15 cellular contexts compared by ENCODE assay signal in the genomic region with DNA sequence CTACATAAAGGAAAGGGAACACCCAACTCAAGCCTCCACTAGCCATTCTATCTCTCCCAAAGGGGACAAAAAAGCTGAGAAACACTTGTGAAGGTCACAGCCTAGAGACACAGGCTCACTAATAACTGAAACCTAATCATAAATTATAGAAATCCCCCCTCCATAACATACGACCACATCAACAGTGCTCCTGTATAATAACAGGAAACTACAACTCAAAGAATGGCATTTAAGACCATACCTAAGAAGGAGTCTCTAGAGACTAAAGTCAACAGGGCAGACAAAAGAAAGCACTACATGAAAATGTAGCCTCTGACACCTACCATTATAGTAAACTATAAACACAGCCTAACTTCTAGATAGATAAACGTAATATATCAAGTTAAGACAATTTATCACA.
DNase-seq lines count a peak whose midpoint lies in the region; ATAC-seq and TF ChIP-seq lines count a peak whose summit lies in the region.
"Had no signal": no experiment of that assay in that cellular context is flagged by ENCODE, and none has a peak within 500 bp of the region (broad histone marks: within the 10 kb centered on the region; RNA-seq: fewer than 3 reads in every experiment).

No MANE protein-coding gene starts in this region.

- no peak for TF ChIP-seq CTCF in CD8-positive, alpha-beta T cell (IDR thresholded peaks at IDR 0.05)
- no peak for TF ChIP-seq CTCF in mammary epithelial cell (conservative IDR thresholded peaks at IDR 0.05 in 1 of 2, IDR thresholded peaks at IDR 0.05 in 1 of 2; ENCODE audit: extremely low read depth in 1 of 2, insufficient read depth in 1 of 2, low read depth in 1 of 2, low read length in 2 of 2)
- TF ChIP-seq CTCF in progenitor cell of endocrine pancreas (IDR thresholded peaks at IDR 0.05; ENCODE audit: unreplicated experiment) = no peak

- no peaks in the 10 kb centered on the region for H3K9me3 Mint-ChIP-seq in activated CD4-positive, alpha-beta memory T cell treated with anti-CD3 and anti-CD28 coated beads for 36 hours
- no peaks in the 10 kb centered on the region for H3K9me3 Mint-ChIP-seq in activated CD4-positive, alpha-beta memory T cell treated with anti-CD3 and anti-CD28 coated beads, Interleukin-2, amount 10 ng/mL, durations not matched to agents 7 days and 5 days
- no peaks in the 10 kb centered on the region for H3K9me3 Mint-ChIP-seq in CD8-positive, alpha-beta T cell
- H3K9me3 Mint-ChIP-seq in activated CD8-positive, alpha-beta T cell treated with anti-CD3 and anti-CD28 coated beads, Interleukin-2, amount 10 ng/mL, durations not matched to agents 7 days and 5 days (ENCODE audit: insufficient read depth) = no peaks in the 10 kb centered on the region
- peaks cover 0 to 1% (median 0%) of the 10 kb centered on the region in 9 donors for H3K9me3 Mint-ChIP-seq in naive thymus-derived CD8-positive, alpha-beta T cell
- no peaks in the 10 kb centered on the region for H3K9me3 Mint-ChIP-seq in progenitor cell of endocrine pancreas (ENCODE audit: low read depth)
- H3K9me3 Mint-ChIP-seq: CD14-positive monocyte had no signal

- dilution Hi-C loops in mammary epithelial cell (cut with HindIII; ENCODE audit: low sequenced_read_pairs) = no loop called here

- ATAC-seq in CD8-positive, alpha-beta T cell = peak; percentile 16
- no peak for ATAC-seq in activated CD8-positive, alpha-beta T cell treated with anti-CD3 and anti-CD28 coated beads, Interleukin-2, amount 10 ng/mL, durations not matched to agents 7 days and 5 days
- ATAC-seq in naive thymus-derived CD8-positive, alpha-beta T cell = peak; percentile 44 to 63

- H3K4me3 Mint-ChIP-seq in activated CD4-positive, alpha-beta memory T cell treated with anti-CD3 and anti-CD28 coated beads for 36 hours = no peak overlapping the region
- H3K4me3 Mint-ChIP-seq in activated CD4-positive, alpha-beta memory T cell treated with anti-CD3 and anti-CD28 coated beads, Interleukin-2, amount 10 ng/mL, durations not matched to agents 7 days and 5 days = no peak overlapping the region
- H3K4me3 Mint-ChIP-seq in CD8-positive, alpha-beta T cell = peak overlapping the region; percentile 50
- H3K4me3 Mint-ChIP-seq in activated CD8-positive, alpha-beta T cell treated with anti-CD3 and anti-CD28 coated beads, Interleukin-2, amount 10 ng/mL, durations not matched to agents 7 days and 5 days = no peak overlapping the region
- peak overlapping the region; percentile 0 to 72 (median 56) for H3K4me3 Mint-ChIP-seq in naive thymus-derived CD8-positive, alpha-beta T cell
- no peak overlapping the region for H3K4me3 Mint-ChIP-seq in progenitor cell of endocrine pancreas (ENCODE audit: low read depth)
- H3K4me3 Mint-ChIP-seq: CD14-positive monocyte had no signal

- no peaks in the 10 kb centered on the region for H3K27me3 Mint-ChIP-seq in activated CD4-positive, alpha-beta memory T cell treated with anti-CD3 and anti-CD28 coated beads for 36 hours
- H3K27me3 Mint-ChIP-seq in activated CD4-positive, alpha-beta memory T cell treated with anti-CD3 and anti-CD28 coated beads, Interleukin-2, amount 10 ng/mL, durations not matched to agents 7 days and 5 days = no peaks in the 10 kb centered on the region
- no peaks in the 10 kb centered on the region for H3K27me3 Mint-ChIP-seq in CD8-positive, alpha-beta T cell (ENCODE audit: low read depth)
- no peaks in the 10 kb centered on the region for H3K27me3 Mint-ChIP-seq in activated CD8-positive, alpha-beta T cell treated with anti-CD3 and anti-CD28 coated beads, Interleukin-2, amount 10 ng/mL, durations not matched to agents 7 days and 5 days (ENCODE audit: low read depth)
- H3K27me3 Mint-ChIP-seq in naive thymus-derived CD8-positive, alpha-beta T cell = no peaks in the 10 kb centered on the region
- no peaks in the 10 kb centered on the region for H3K27me3 Mint-ChIP-seq in progenitor cell of endocrine pancreas

- H3K4me3 ChIP-seq in CD8-positive, alpha-beta T cell (ENCODE audit: low read depth, low read length) = no peak overlapping the region
- H3K4me3 ChIP-seq in mammary epithelial cell (replicated peaks in 1 of 3; ENCODE audit: insufficient read depth in 1 of 3, low read depth in 2 of 3, low read length in 3 of 3) = no peak overlapping the region

- intact Hi-C loops in activated CD4-positive, alpha-beta memory T cell treated with anti-CD3 and anti-CD28 coated beads for 36 hours (cut with micrococcal nuclease) = no loop called here
- intact Hi-C loops in CD8-positive, alpha-beta T cell (cut with DNase I, micrococcal nuclease) = loop anchor here in 1 of 2 experiments (2.0 kb wide), 1 partner anchor 15 kb away; no protein-coding TSS in a partner anchor
- intact Hi-C loops in mammary epithelial cell (cut with micrococcal nuclease) = no loop called here

- H4K20me1 ChIP-seq in mammary epithelial cell (ENCODE audit: insufficient read depth, low read length) = no peaks in the 10 kb centered on the region

- H3K79me2 ChIP-seq in mammary epithelial cell (ENCODE audit: insufficient read depth, low read length) = no peaks in the 10 kb centered on the region

- peak overlapping the region; percentile 3 for H3K27ac Mint-ChIP-seq in activated CD4-positive, alpha-beta memory T cell treated with anti-CD3 and anti-CD28 coated beads for 36 hours
- no peak overlapping the region for H3K27ac Mint-ChIP-seq in activated CD4-positive, alpha-beta memory T cell treated with anti-CD3 and anti-CD28 coated beads, Interleukin-2, amount 10 ng/mL, durations not matched to agents 7 days and 5 days
- H3K27ac Mint-ChIP-seq in CD8-positive, alpha-beta T cell = peak overlapping the region; percentile 82
- peak overlapping the region; percentile 13 for H3K27ac Mint-ChIP-seq in activated CD8-positive, alpha-beta T cell treated with anti-CD3 and anti-CD28 coated beads, Interleukin-2, amount 10 ng/mL, durations not matched to agents 7 days and 5 days
- H3K27ac Mint-ChIP-seq in naive thymus-derived CD8-positive, alpha-beta T cell = peak overlapping the region; percentile 18 to 94 (median 78)
- H3K27ac Mint-ChIP-seq in progenitor cell of endocrine pancreas = no peak overlapping the region
- H3K27ac Mint-ChIP-seq: CD14-positive monocyte had no signal

- H3K36me3 ChIP-seq in CD8-positive, alpha-beta T cell (ENCODE audit: insufficient read depth, low read length) = peaks cover 4% of the 10 kb centered on the region
- H3K36me3 ChIP-seq in mammary epithelial cell (ENCODE audit: insufficient read depth, low read length) = no peaks in the 10 kb centered on the region

- H3K4me1 Mint-ChIP-seq in activated CD4-positive, alpha-beta memory T cell treated with anti-CD3 and anti-CD28 coated beads for 36 hours (ENCODE audit: low read depth) = peaks cover 71% of the 10 kb centered on the region
- H3K4me1 Mint-ChIP-seq in activated CD4-positive, alpha-beta memory T cell treated with anti-CD3 and anti-CD28 coated beads, Interleukin-2, amount 10 ng/mL, durations not matched to agents 7 days and 5 days = peaks cover 30% of the 10 kb centered on the region
- peaks cover 85% of the 10 kb centered on the region for H3K4me1 Mint-ChIP-seq in CD8-positive, alpha-beta T cell (ENCODE audit: low read depth)
- H3K4me1 Mint-ChIP-seq in activated CD8-positive, alpha-beta T cell treated with anti-CD3 and anti-CD28 coated beads, Interleukin-2, amount 10 ng/mL, durations not matched to agents 7 days and 5 days (ENCODE audit: low read depth) = peaks cover 69% of the 10 kb centered on the region
- H3K4me1 Mint-ChIP-seq in naive thymus-derived CD8-positive, alpha-beta T cell = peaks cover 32 to 80% (median 72%) of the 10 kb centered on the region in 4 donors
- H3K4me1 Mint-ChIP-seq in progenitor cell of endocrine pancreas (ENCODE audit: low read depth) = no peaks in the 10 kb centered on the region
- H3K4me1 Mint-ChIP-seq: CD14-positive monocyte had no signal

- no peaks in the 10 kb centered on the region for H3K9me3 ChIP-seq in CD8-positive, alpha-beta T cell (ENCODE audit: low read length)
- H3K9me3 ChIP-seq in mammary epithelial cell (replicated peaks; ENCODE audit: insufficient read depth, low read length) = no peaks in the 10 kb centered on the region

- H3K9ac ChIP-seq in mammary epithelial cell (ENCODE audit: insufficient read depth, low read length) = no peak overlapping the region

- no peaks in the 10 kb centered on the region for H3K27me3 ChIP-seq in CD8-positive, alpha-beta T cell (ENCODE audit: insufficient read depth, low read length)
- H3K27me3 ChIP-seq in mammary epithelial cell (ENCODE audit: insufficient read depth, low read length) = peaks cover 15% of the 10 kb centered on the region

- POLR2A ChIA-PET in activated CD4-positive, alpha-beta memory T cell treated with anti-CD3 and anti-CD28 coated beads for 36 hours (lab: Charles Lee) = no interaction called here
- POLR2A ChIA-PET in activated CD4-positive, alpha-beta memory T cell treated with anti-CD3 and anti-CD28 coated beads, Interleukin-2, amount 10 ng/mL, durations not matched to agents 7 days and 5 days (lab: Charles Lee) = no interaction called here
- POLR2A ChIA-PET in CD8-positive, alpha-beta T cell (lab: Charles Lee) = interaction anchor here (0.6 kb wide), 1 partner anchor 597 kb away, joined by 6 read pairs; no protein-coding TSS in a partner anchor
- POLR2A ChIA-PET in activated CD8-positive, alpha-beta T cell treated with anti-CD3 and anti-CD28 coated beads, Interleukin-2, amount 10 ng/mL, durations not matched to agents 7 days and 5 days (lab: Charles Lee) = no interaction called here
- POLR2A ChIA-PET in naive thymus-derived CD8-positive, alpha-beta T cell (lab: Charles Lee) = no interaction called here

- peaks cover 6% of the 10 kb centered on the region for H3K36me3 Mint-ChIP-seq in activated CD4-positive, alpha-beta memory T cell treated with anti-CD3 and anti-CD28 coated beads for 36 hours
- H3K36me3 Mint-ChIP-seq in activated CD4-positive, alpha-beta memory T cell treated with anti-CD3 and anti-CD28 coated beads, Interleukin-2, amount 10 ng/mL, durations not matched to agents 7 days and 5 days (ENCODE audit: low read depth) = peaks cover 63% of the 10 kb centered on the region
- H3K36me3 Mint-ChIP-seq in CD8-positive, alpha-beta T cell = peaks cover 50% of the 10 kb centered on the region
- H3K36me3 Mint-ChIP-seq in activated CD8-positive, alpha-beta T cell treated with anti-CD3 and anti-CD28 coated beads, Interleukin-2, amount 10 ng/mL, durations not matched to agents 7 days and 5 days (ENCODE audit: low read depth) = peaks cover 77% of the 10 kb centered on the region
- peaks cover 8 to 74% (median 21%) of the 10 kb centered on the region in 3 donors for H3K36me3 Mint-ChIP-seq in naive thymus-derived CD8-positive, alpha-beta T cell
- H3K36me3 Mint-ChIP-seq in progenitor cell of endocrine pancreas (ENCODE audit: insufficient read depth) = no peaks in the 10 kb centered on the region
- H3K36me3 Mint-ChIP-seq: CD14-positive monocyte had no signal

- CTCF ChIA-PET in activated CD4-positive, alpha-beta memory T cell treated with anti-CD3 and anti-CD28 coated beads for 36 hours (lab: Charles Lee) = interaction anchor here (1.5 kb wide), 1 partner anchor 81 kb away, joined by 4 read pairs; no protein-coding TSS in a partner anchor
- CTCF ChIA-PET in activated CD4-positive, alpha-beta memory T cell treated with anti-CD3 and anti-CD28 coated beads, Interleukin-2, amount 10 ng/mL, durations not matched to agents 7 days and 5 days (lab: Charles Lee) = no interaction called here
- CTCF ChIA-PET in CD8-positive, alpha-beta T cell (lab: Charles Lee) = no interaction called here
- CTCF ChIA-PET in activated CD8-positive, alpha-beta T cell treated with anti-CD3 and anti-CD28 coated beads, Interleukin-2, amount 10 ng/mL, durations not matched to agents 7 days and 5 days (lab: Charles Lee) = no interaction called here
- CTCF ChIA-PET in mammary epithelial cell (lab: Charles Lee; ENCODE audit: low non-redundant PET) = no interaction called here

- H3K4me2 ChIP-seq in mammary epithelial cell (ENCODE audit: insufficient read depth, low read depth, low read length) = no peak overlapping the region

- in situ Hi-C loops in mammary epithelial cell (cut with MboI; ENCODE audit: low sequenced_read_pairs in 2 of 2) = no loop called here

- DNase-seq in activated CD4-positive, alpha-beta memory T cell treated with anti-CD3 and anti-CD28 coated beads for 36 hours = no peak
- no peak for DNase-seq in activated CD4-positive, alpha-beta memory T cell treated with anti-CD3 and anti-CD28 coated beads, Interleukin-2, amount 10 ng/mL, durations not matched to agents 7 days and 5 days
- DNase-seq in CD8-positive, alpha-beta T cell = no peak
- no peak for DNase-seq in activated CD8-positive, alpha-beta T cell treated with anti-CD3 and anti-CD28 coated beads, Interleukin-2, amount 10 ng/mL, durations not matched to agents 7 days and 5 days
- DNase-seq in naive thymus-derived CD8-positive, alpha-beta T cell = no peak
- DNase-seq in mammary epithelial cell (no peak), progenitor cell of endocrine pancreas (ENCODE audit: low spot score, unreplicated experiment) (no peak), SW 1271 (lab: John Stamatoyannopoulos, UW) (no peak)
- DNase-seq: DMS79 treated with DMSO at 0.1 percent for 48 hours, NCI-H1436, NCI-H2081 treated with DMSO at 0.1 percent for 48 hours, NCI-H226, NCI-H526, RPMI8226 had no signal

- BruUV-seq in mammary epithelial cell (replicated peaks; lab: Mats Ljungman, UMichigan) = no TSS peak

- no peak overlapping the region for H2AFZ ChIP-seq in mammary epithelial cell (ENCODE audit: low read depth, low read length)

- WGBS in mammary epithelial cell (ENCODE audit: low coverage, missing lambda C conversion rate) = 27% methylated on average over 2 of the region's 2 CpGs

- H3K4me1 ChIP-seq in CD8-positive, alpha-beta T cell (ENCODE audit: insufficient read depth, low read length) = peaks cover 77% of the 10 kb centered on the region
- H3K4me1 ChIP-seq in mammary epithelial cell (ENCODE audit: insufficient read depth, low read length) = no peaks in the 10 kb centered on the region

- H3K27ac ChIP-seq in CD8-positive, alpha-beta T cell (ENCODE audit: low read depth, low read length) = peak overlapping the region; percentile 12
- no peak overlapping the region for H3K27ac ChIP-seq in mammary epithelial cell (ENCODE audit: insufficient read depth, low read depth, low read length)

Comparison
In these comparisons a context has a peak if more than half of its experiments do, and no peak if none do; other contexts are left out.
1. H3K27ac Mint-ChIP-seq: peak in activated CD4-positive, alpha-beta memory T cell treated with anti-CD3 and anti-CD28 coated beads for 36 hours (single experiment), CD8-positive, alpha-beta T cell (single experiment), activated CD8-positive, alpha-beta T cell treated with anti-CD3 and anti-CD28 coated beads, Interleukin-2, amount 10 ng/mL, durations not matched to agents 7 days and 5 days (single experiment) and naive thymus-derived CD8-positive, alpha-beta T cell (10 of 10); none in activated CD4-positive, alpha-beta memory T cell treated with anti-CD3 and anti-CD28 coated beads, Interleukin-2, amount 10 ng/mL, durations not matched to agents 7 days and 5 days (single experiment) and progenitor cell of endocrine pancreas (single experiment).
2. H3K4me3 Mint-ChIP-seq: peak in CD8-positive, alpha-beta T cell (single experiment) and naive thymus-derived CD8-positive, alpha-beta T cell (10 of 10); none in activated CD4-positive, alpha-beta memory T cell treated with anti-CD3 and anti-CD28 coated beads for 36 hours (single experiment), activated CD4-positive, alpha-beta memory T cell treated with anti-CD3 and anti-CD28 coated beads, Interleukin-2, amount 10 ng/mL, durations not matched to agents 7 days and 5 days (single experiment), activated CD8-positive, alpha-beta T cell treated with anti-CD3 and anti-CD28 coated beads, Interleukin-2, amount 10 ng/mL, durations not matched to agents 7 days and 5 days (single experiment) and progenitor cell of endocrine pancreas (single experiment).